In genomic region chr22:38982008-38982927, GRCh38 we compare ENCODE assay signal across 8 cellular contexts. TPM values are rescaled to one million over a fixed set of nuclear protein-coding genes. Genes with fewer than 3 reads are reported as not detected.
DNase-seq lines count a peak whose midpoint lies in the region; ATAC-seq and TF ChIP-seq lines count a peak whose summit lies in the region.

APOBEC3B (plus strand) TSS chr22:38982347; CDS start chr22:38982454, 107 bp downstream.

- H3K27me3 Mint-ChIP-seq in activated T-cell treated with anti-CD3 and anti-CD28 coated beads, Interleukin-2, amount 50 U/mL, for 72 hours (ENCODE audit: low read depth), result no peaks in the 10 kb centered on the region

- H3K9me3 ChIP-seq in neuron (ENCODE audit: low read length), result no peaks in the 10 kb centered on the region
- H3K9me3 ChIP-seq in stomach, result no peaks in the 10 kb centered on the region

- ATAC-seq in GM18505 (IDR thresholded peaks at IDR 0.05; ENCODE audit: unreplicated experiment) (peak; percentile 35), HG03045 (IDR thresholded peaks at IDR 0.05; ENCODE audit: unreplicated experiment) (peak; percentile 53), HG03457 (IDR thresholded peaks at IDR 0.05; ENCODE audit: unreplicated experiment) (no peak)
- peak; percentile 58 to 76 for ATAC-seq in activated T-cell treated with anti-CD3 and anti-CD28 coated beads, Interleukin-2, amount 50 U/mL, for 72 hours (replicated peaks in 1 of 2)

- peaks cover 0 to 3% of the 10 kb centered on the region in 2 donors for H3K9me3 Mint-ChIP-seq in activated T-cell treated with anti-CD3 and anti-CD28 coated beads, Interleukin-2, amount 50 U/mL, for 72 hours

- H3K4me1 Mint-ChIP-seq in activated T-cell treated with anti-CD3 and anti-CD28 coated beads, Interleukin-2, amount 50 U/mL, for 72 hours (ENCODE audit: low read depth), result peaks cover 64% of the 10 kb centered on the region

- intact Hi-C loops in stomach (cut with DNase I; ENCODE audit: low total_unique reads), result no loop called here

- H3K4me3 ChIP-seq in fibroblast of villous mesenchyme (ENCODE audit: low read depth, low read length) (peak within 1 kb of the TSS; percentile 44), neuron (ENCODE audit: low read length) (peak within 1 kb of the TSS; percentile 38), stomach (peak within 1 kb of the TSS in 3 of 4 donors; percentile 40 to 53 (median 43))

- no peaks in the 10 kb centered on the region for H3K36me3 ChIP-seq in neuron (ENCODE audit: insufficient read depth, low read length)
- H3K36me3 ChIP-seq in stomach, result no peaks in the 10 kb centered on the region

- peak; percentile 41 for TF ChIP-seq POLR2A in GM18505 (IDR thresholded peaks at IDR 0.05; ENCODE audit: borderline replicate concordance, extremely low read depth, insufficient read depth, insufficient read length)
- no peak for TF ChIP-seq POLR2A in stomach (IDR thresholded peaks at IDR 0.05)

- no peaks in the 10 kb centered on the region for H3K27me3 ChIP-seq in neuron (ENCODE audit: insufficient read depth, low read length)
- H3K27me3 ChIP-seq in stomach, result no peaks in the 10 kb centered on the region

- 7 to 12% (median 10%) methylated on average over 15 to 16 of the region's 16 CpGs; no CpG with 5 or more reads in 1 of the 5 donors for WGBS in stomach, 5 donors

- DNase-seq in activated T-cell treated with anti-CD3 and anti-CD28 coated beads, Interleukin-2, amount 50 U/mL, for 72 hours, result peak; percentile 82 to 86
- DNase-seq in fibroblast of villous mesenchyme (ENCODE audit: low read depth) (peak; percentile 87), stomach (peak; percentile 87)

- H3K27ac ChIP-seq in stomach, result peak within 1 kb of the TSS in 4 of 5 donors; percentile 33 to 84 (median 68)

- TF ChIP-seq EP300 in stomach (IDR thresholded peaks at IDR 0.05), result no peak

- H3K36me3 Mint-ChIP-seq in activated T-cell treated with anti-CD3 and anti-CD28 coated beads, Interleukin-2, amount 50 U/mL, for 72 hours (ENCODE audit: insufficient read depth in 2 of 2), result peaks cover 12 to 19% of the 10 kb centered on the region in 2 donors

- peak within 1 kb of the TSS; percentile 87 to 88 for H3K4me3 Mint-ChIP-seq in activated T-cell treated with anti-CD3 and anti-CD28 coated beads, Interleukin-2, amount 50 U/mL, for 72 hours

- H2AFZ ChIP-seq in neuron (ENCODE audit: low read depth, low read length), result peak within 1 kb of the TSS; percentile 80

- TF ChIP-seq CTCF in fibroblast of villous mesenchyme (IDR thresholded peaks at IDR 0.05; ENCODE audit: insufficient read depth, low read depth, low read length) (no peak), stomach (IDR thresholded peaks at IDR 0.05) (no peak)

- H3K27ac Mint-ChIP-seq in activated T-cell treated with anti-CD3 and anti-CD28 coated beads, Interleukin-2, amount 50 U/mL, for 72 hours, result no peak within 1 kb of the TSS

- H3K4me1 ChIP-seq in neuron (ENCODE audit: insufficient read depth, low read length) (peaks cover 10% of the 10 kb centered on the region), stomach (peaks cover 0 to 32% (median 16%) of the 10 kb centered on the region in 4 donors)

TF ChIP-seq in PFSK-1, 5 proteins besides CTCF, POLR2A, EP300 and RAD21:
- TF ChIP-seq REST (IDR thresholded peaks at IDR 0.05; ENCODE audit: insufficient read depth in 1 of 2, low read depth in 2 of 2, low read length in 2 of 2) (no peak), TAF1 (IDR thresholded peaks at IDR 0.05; ENCODE audit: borderline replicate concordance, insufficient read depth, low read length) (peak; percentile 64; the same call in 1 of the 2 replicates), FOXP2 (optimal IDR thresholded peaks at IDR 0.05; ENCODE audit: borderline replicate concordance, extremely low read depth, extremely low read length, insufficient read depth) (peak; percentile 42), POLR2AphosphoS5 (IDR thresholded peaks at IDR 0.05; ENCODE audit: low read depth, low read length) (peak; percentile 47; the same call in 1 of the 2 replicates), SIN3A (IDR thresholded peaks at IDR 0.05; ENCODE audit: borderline replicate concordance, insufficient read depth, low read length) (no peak)

RNA-seq across cellular contexts. Expression of gene APOBEC3B, which starts in this region (rescaled TPM):
- 5.3 TPM for polyA plus RNA-seq in PFSK-1 (2012; ENCODE audit: insufficient read length, low read depth)
- total RNA-seq in activated T-cell treated with anti-CD3 and anti-CD28 coated beads, Interleukin-2, amount 50 U/mL, for 72 hours, result 10 to 100 TPM; 27.1 to 44.7 TPM
- total RNA-seq in fibroblast of villous mesenchyme, result 2.2 and 3.2 TPM in 2 replicates
- total RNA-seq in stomach, result 1 to 10 TPM in 2 of 5 donors, not detected in 3; 1.1 to 4.8 TPM
- 1 to 10 TPM; 1.7 to 8.7 (median 3.8) TPM for polyA plus RNA-seq in stomach
